38 cellular contexts compared by ENCODE assay signal in the genomic region with DNA sequence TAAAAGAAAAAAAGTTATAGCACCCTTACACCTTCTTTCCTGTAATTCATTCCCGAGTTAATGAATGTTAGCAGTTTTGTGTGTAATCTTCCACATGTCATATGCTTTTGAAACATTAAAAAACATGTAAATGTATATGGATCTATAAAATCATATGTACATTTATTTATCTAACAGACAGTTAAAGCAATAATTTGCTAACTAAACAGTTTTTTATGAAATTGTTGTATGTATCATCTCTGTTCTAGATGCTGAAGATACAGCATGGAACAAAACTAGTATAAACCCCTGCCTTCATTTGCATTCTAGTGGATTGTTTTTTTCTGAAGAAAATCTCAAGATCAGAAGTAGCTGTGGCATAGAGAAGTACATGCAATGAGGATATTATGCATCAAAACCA.
"Had no signal": no experiment of that assay in that cellular context is flagged by ENCODE, and none has a peak within 500 bp of the region (broad histone marks: within the 10 kb centered on the region; RNA-seq: fewer than 3 reads in every experiment).

No MANE protein-coding gene starts in this region.

- H3K4me3 ChIP-seq: adrenal gland, ascending aorta, body of pancreas, breast epithelium, cardiac muscle cell had no signal

- H3K4me3 Mint-ChIP-seq: activated naive CD4-positive, alpha-beta T cell treated with anti-CD3 and anti-CD28 coated beads for 36 hours; activated naive CD4-positive, alpha-beta T cell treated with anti-CD3 and anti-CD28 coated beads, Interleukin-2, amount 10 ng/mL, durations not matched to agents 7 days and 5 days; activated naive CD4-positive, alpha-beta T cell treated with anti-CD3 and anti-CD28 coated beads, Interleukin-2, amount 50 U/mL, for 24 hours; activated naive CD8-positive, alpha-beta T cell; activated naive CD8-positive, alpha-beta T cell treated with anti-CD3 and anti-CD28 coated beads for 36 hours; activated naive CD8-positive, alpha-beta T cell treated with anti-CD3 and anti-CD28 coated beads, Interleukin-2, amount 10 ng/mL, durations not matched to agents 7 days and 5 days; activated naive CD8-positive, alpha-beta T cell treated with anti-CD3 and anti-CD28 coated beads, Interleukin-2, amount 50 U/mL, for 24 hours; activated T-cell treated with anti-CD3 and anti-CD28 coated beads, Interleukin-2, amount 50 U/mL, for 24 hours; activated T-cell treated with anti-CD3 and anti-CD28 coated beads, Interleukin-2, amount 50 U/mL, for 4 hours; activated T-cell treated with anti-CD3 and anti-CD28 coated beads, Interleukin-2, amount 50 U/mL, for 72 hours; activated T-helper 1 cell treated with anti-CD3 and anti-CD28 coated beads, Interleukin-12 subunit alpha, Interleukin-12 subunit beta, Interleukin-2, Interleukin-4 antibody, amounts not matched to agents 30 ng/mL and 10 ng/mL and 1 ng/mL, durations not matched to agents 14 hours and 24 hours and 36 hours; activated T-helper 17 cell treated with anti-CD3 and anti-CD28 coated beads, Interleukin-2, amount 50 U/mL, for 72 hours; brain; central memory CD8-positive, alpha-beta T cell had no signal

- H3K27me3 ChIP-seq: adrenal gland, ascending aorta, body of pancreas, brain microvascular endothelial cell, breast epithelium, cardiac muscle cell had no signal

- H3K36me3 ChIP-seq: adrenal gland, ascending aorta, brain microvascular endothelial cell, breast epithelium, cardiac muscle cell had no signal

- H3K27ac Mint-ChIP-seq: activated naive CD4-positive, alpha-beta T cell treated with anti-CD3 and anti-CD28 coated beads for 36 hours; activated naive CD4-positive, alpha-beta T cell treated with anti-CD3 and anti-CD28 coated beads, Interleukin-2, amount 10 ng/mL, durations not matched to agents 7 days and 5 days; activated naive CD4-positive, alpha-beta T cell treated with anti-CD3 and anti-CD28 coated beads, Interleukin-2, amount 50 U/mL, for 24 hours; activated naive CD4-positive, alpha-beta T cell treated with anti-CD3 and anti-CD28 coated beads, Interleukin-2, amount 50 U/mL, for 72 hours; activated naive CD8-positive, alpha-beta T cell; activated naive CD8-positive, alpha-beta T cell treated with anti-CD3 and anti-CD28 coated beads for 36 hours; activated naive CD8-positive, alpha-beta T cell treated with anti-CD3 and anti-CD28 coated beads, Interleukin-2, amount 10 ng/mL, durations not matched to agents 7 days and 5 days; activated naive CD8-positive, alpha-beta T cell treated with anti-CD3 and anti-CD28 coated beads, Interleukin-2, amount 50 U/mL, for 24 hours; activated T-cell treated with anti-CD3 and anti-CD28 coated beads, Interleukin-2, amount 50 U/mL, for 24 hours; activated T-cell treated with anti-CD3 and anti-CD28 coated beads, Interleukin-2, amount 50 U/mL, for 72 hours; activated T-helper 1 cell treated with anti-CD3 and anti-CD28 coated beads, Interleukin-12 subunit alpha, Interleukin-12 subunit beta, Interleukin-2, Interleukin-4 antibody, amounts not matched to agents 30 ng/mL and 10 ng/mL and 1 ng/mL, durations not matched to agents 14 hours and 24 hours and 36 hours; activated T-helper 17 cell treated with anti-CD3 and anti-CD28 coated beads, Interleukin-2, amount 50 U/mL, for 72 hours; activated T-helper 2 cell treated with anti-CD3 and anti-CD28 coated beads, Interferon-gamma antibody, Interleukin-2, Interleukin-4, amounts not matched to agents 10 μg/mL and 5 μg/mL and 100 μg/mL, durations not matched to agents 14 hours and 24 hours and 36 hours; brain had no signal

- H3K27me3 Mint-ChIP-seq: activated naive CD4-positive, alpha-beta T cell treated with anti-CD3 and anti-CD28 coated beads, Interleukin-2, amount 10 ng/mL, durations not matched to agents 7 days and 5 days; activated naive CD4-positive, alpha-beta T cell treated with anti-CD3 and anti-CD28 coated beads, Interleukin-2, amount 50 U/mL, for 24 hours; activated naive CD8-positive, alpha-beta T cell; activated naive CD8-positive, alpha-beta T cell treated with anti-CD3 and anti-CD28 coated beads for 36 hours; activated naive CD8-positive, alpha-beta T cell treated with anti-CD3 and anti-CD28 coated beads, Interleukin-2, amount 50 U/mL, for 24 hours; activated T-cell treated with anti-CD3 and anti-CD28 coated beads, Interleukin-2, amount 50 U/mL, for 24 hours; brain; central memory CD8-positive, alpha-beta T cell had no signal

- H3K4me1 ChIP-seq: adrenal gland, ascending aorta, body of pancreas, breast epithelium had no signal

- H3K27ac ChIP-seq: adrenal gland, ascending aorta, body of pancreas, brain microvascular endothelial cell, breast epithelium, cardiac muscle cell had no signal

- FAIRE-seq: astrocyte had no signal

- DNase-seq: activated effector memory CD4-positive, alpha-beta T cell treated with anti-CD3 and anti-CD28 coated beads, Interleukin-2, amount 50 U/mL, for 16 hours; activated effector memory CD4-positive, alpha-beta T cell treated with Interleukin-2 at 50 U/mL for 16 hours; activated gamma-delta T cell; activated gamma-delta T cell treated with Interleukin-2 at 50 U/mL for 16 hours; activated naive CD4-positive, alpha-beta T cell; activated naive CD4-positive, alpha-beta T cell treated with anti-CD3 and anti-CD28 coated beads for 36 hours; activated naive CD4-positive, alpha-beta T cell treated with anti-CD3 and anti-CD28 coated beads, Interleukin-2, amount 10 ng/mL, durations not matched to agents 7 days and 5 days; activated naive CD4-positive, alpha-beta T cell treated with anti-CD3 and anti-CD28 coated beads, Interleukin-2, amount 50 U/mL, for 16 hours; activated naive CD4-positive, alpha-beta T cell treated with Interleukin-2 at 50 U/mL for 16 hours; activated naive CD8-positive, alpha-beta T cell treated with anti-CD3 and anti-CD28 coated beads for 36 hours; activated naive CD8-positive, alpha-beta T cell treated with anti-CD3 and anti-CD28 coated beads, Interleukin-2, amount 10 ng/mL, durations not matched to agents 7 days and 5 days; activated naive CD8-positive, alpha-beta T cell treated with anti-CD3 and anti-CD28 coated beads, Interleukin-2, amount 50 U/mL, for 24 hours; activated T-cell treated with anti-CD3 and anti-CD28 coated beads, Interleukin-2, amount 50 U/mL, for 24 hours; activated T-cell treated with anti-CD3 and anti-CD28 coated beads, Interleukin-2, amount 50 U/mL, for 4 hours; activated T-cell treated with anti-CD3 and anti-CD28 coated beads, Interleukin-2, amount 50 U/mL, for 48 hours; activated T-cell treated with anti-CD3 and anti-CD28 coated beads, Interleukin-2, amount 50 U/mL, for 72 hours; adrenal gland; amniotic stem cell; amygdala; anterior cingulate cortex; aorta; body of pancreas; brain microvascular endothelial cell; caudate nucleus; central memory CD4-positive, alpha-beta T cell; cerebellar nuclear complex had no signal

- H3K9me3 Mint-ChIP-seq: activated naive CD4-positive, alpha-beta T cell treated with anti-CD3 and anti-CD28 coated beads for 36 hours; activated naive CD4-positive, alpha-beta T cell treated with anti-CD3 and anti-CD28 coated beads, Interleukin-2, amount 10 ng/mL, durations not matched to agents 7 days and 5 days; activated naive CD4-positive, alpha-beta T cell treated with anti-CD3 and anti-CD28 coated beads, Interleukin-2, amount 50 U/mL, for 24 hours; activated naive CD4-positive, alpha-beta T cell treated with anti-CD3 and anti-CD28 coated beads, Interleukin-2, amount 50 U/mL, for 72 hours; activated naive CD8-positive, alpha-beta T cell treated with anti-CD3 and anti-CD28 coated beads for 36 hours; activated T-cell treated with anti-CD3 and anti-CD28 coated beads, Interleukin-2, amount 50 U/mL, for 24 hours; activated T-cell treated with anti-CD3 and anti-CD28 coated beads, Interleukin-2, amount 50 U/mL, for 4 hours; activated T-cell treated with anti-CD3 and anti-CD28 coated beads, Interleukin-2, amount 50 U/mL, for 72 hours; activated T-helper 1 cell treated with anti-CD3 and anti-CD28 coated beads, Interleukin-12 subunit alpha, Interleukin-12 subunit beta, Interleukin-2, Interleukin-4 antibody, amounts not matched to agents 30 ng/mL and 10 ng/mL and 1 ng/mL, durations not matched to agents 14 hours and 24 hours and 36 hours; activated T-helper 17 cell treated with anti-CD3 and anti-CD28 coated beads, Interleukin-2, amount 50 U/mL, for 72 hours; activated T-helper 2 cell treated with anti-CD3 and anti-CD28 coated beads, Interferon-gamma antibody, Interleukin-2, Interleukin-4, amounts not matched to agents 10 μg/mL and 5 μg/mL and 100 μg/mL, durations not matched to agents 14 hours and 24 hours and 36 hours; central memory CD8-positive, alpha-beta T cell had no signal

- H3K4me1 Mint-ChIP-seq: activated naive CD4-positive, alpha-beta T cell treated with anti-CD3 and anti-CD28 coated beads, Interleukin-2, amount 10 ng/mL, durations not matched to agents 7 days and 5 days; activated naive CD4-positive, alpha-beta T cell treated with anti-CD3 and anti-CD28 coated beads, Interleukin-2, amount 50 U/mL, for 24 hours; activated naive CD8-positive, alpha-beta T cell treated with anti-CD3 and anti-CD28 coated beads for 36 hours; activated naive CD8-positive, alpha-beta T cell treated with anti-CD3 and anti-CD28 coated beads, Interleukin-2, amount 10 ng/mL, durations not matched to agents 7 days and 5 days; activated naive CD8-positive, alpha-beta T cell treated with anti-CD3 and anti-CD28 coated beads, Interleukin-2, amount 50 U/mL, for 24 hours; activated T-helper 17 cell treated with anti-CD3 and anti-CD28 coated beads, Interleukin-2, amount 50 U/mL, for 72 hours; brain; central memory CD8-positive, alpha-beta T cell had no signal

- H3K9me3 ChIP-seq: adrenal gland, ascending aorta, body of pancreas, breast epithelium had no signal

- ATAC-seq: activated naive CD4-positive, alpha-beta T cell treated with anti-CD3 and anti-CD28 coated beads, Interleukin-2, amount 50 U/mL, for 72 hours; activated naive CD8-positive, alpha-beta T cell treated with anti-CD3 and anti-CD28 coated beads, Interleukin-2, amount 50 U/mL, for 24 hours; activated T-cell treated with anti-CD3 and anti-CD28 coated beads, Interleukin-2, amount 50 U/mL, for 4 hours; activated T-cell treated with anti-CD3 and anti-CD28 coated beads, Interleukin-2, amount 50 U/mL, for 72 hours; activated T-helper 17 cell treated with anti-CD3 and anti-CD28 coated beads, Interleukin-2, amount 50 U/mL, for 72 hours; body of pancreas had no signal
